12 cellular contexts compared by ENCODE assay signal in genomic region chr6:2792330-2792729, GRCh38. TPM values are rescaled to one million over a fixed set of nuclear protein-coding genes. Genes with fewer than 3 reads are reported as not detected.
DNase-seq lines count a peak whose midpoint lies in the region; ATAC-seq, FAIRE-seq and TF ChIP-seq lines count a peak whose summit lies in the region.
"Had no signal": no experiment of that assay in that cellular context is flagged by ENCODE, and none has a peak within 500 bp of the region (broad histone marks: within the 10 kb centered on the region; RNA-seq: fewer than 3 reads in every experiment).

No MANE protein-coding gene starts in this region.

- H3K4me3 ChIP-seq in astrocyte of the cerebellum (ENCODE audit: low read depth, low read length): no peak overlapping the region
- H3K4me3 ChIP-seq in thoracic aorta: no peak overlapping the region

- FAIRE-seq in HTR-8/SVneo (lab: Jason Lieb, UNC): no peak

- H3K27me3 Mint-ChIP-seq in activated naive CD8-positive, alpha-beta T cell treated with anti-CD3 and anti-CD28 coated beads, Interleukin-2, amount 10 ng/mL, durations not matched to agents 7 days and 5 days: no peaks in the 10 kb centered on the region
- H3K27me3 Mint-ChIP-seq in activated naive CD8-positive, alpha-beta T cell treated with anti-CD3 and anti-CD28 coated beads for 36 hours: no peaks in the 10 kb centered on the region

- POLR2A ChIA-PET in activated naive CD8-positive, alpha-beta T cell treated with anti-CD3 and anti-CD28 coated beads, Interleukin-2, amount 10 ng/mL, durations not matched to agents 7 days and 5 days (lab: Charles Lee): interaction anchor here (1.3 to 4.6 kb wide), 3 partner anchors 48 to 198 kb away, joined by 3 to 29 read pairs (median 6); partner anchors contain the start of gene SERPINB1

- peaks cover 30% of the 10 kb centered on the region for H3K4me1 Mint-ChIP-seq in activated naive CD8-positive, alpha-beta T cell treated with anti-CD3 and anti-CD28 coated beads, Interleukin-2, amount 10 ng/mL, durations not matched to agents 7 days and 5 days
- peaks cover 41% of the 10 kb centered on the region for H3K4me1 Mint-ChIP-seq in activated naive CD8-positive, alpha-beta T cell treated with anti-CD3 and anti-CD28 coated beads for 36 hours

- peaks cover 16 to 50% of the 10 kb centered on the region in 2 donors for H3K4me1 ChIP-seq in thoracic aorta (ENCODE audit: control insufficient read depth in 1 of 2, low read depth in 2 of 2)

- H3K27ac Mint-ChIP-seq in activated naive CD8-positive, alpha-beta T cell treated with anti-CD3 and anti-CD28 coated beads, Interleukin-2, amount 10 ng/mL, durations not matched to agents 7 days and 5 days: peak overlapping the region; percentile 68
- H3K27ac Mint-ChIP-seq in activated naive CD8-positive, alpha-beta T cell treated with anti-CD3 and anti-CD28 coated beads for 36 hours: no peak overlapping the region

- H3K27ac ChIP-seq in thoracic aorta: peak overlapping the region; percentile 93 to 98

- no peak for ATAC-seq in activated naive CD8-positive, alpha-beta T cell treated with anti-CD3 and anti-CD28 coated beads, Interleukin-2, amount 10 ng/mL, durations not matched to agents 7 days and 5 days (ENCODE audit: low read depth)
- ATAC-seq in thoracic aorta (ENCODE audit: insufficient number of reproducible peaks, low FRiP score, low read depth): no peak

- in situ Hi-C loops in astrocyte of the cerebellum (cut with HindIII; ENCODE audit: low sequenced_read_pairs): loop anchor here (5.0 to 10.0 kb wide), 2 partner anchors 52 to 100 kb away; partner anchors contain the start of gene SERPINB1
- in situ Hi-C loops in ACHN (cut with HindIII; ENCODE audit: low pct_ligation_motif_present, low pct_unique_long_range_greater_than_20kb, low sequenced_read_pairs): no loop called here

- no peaks in the 10 kb centered on the region for H3K9me3 Mint-ChIP-seq in activated naive CD8-positive, alpha-beta T cell treated with anti-CD3 and anti-CD28 coated beads, Interleukin-2, amount 10 ng/mL, durations not matched to agents 7 days and 5 days
- peaks cover 3% of the 10 kb centered on the region for H3K9me3 Mint-ChIP-seq in activated naive CD8-positive, alpha-beta T cell treated with anti-CD3 and anti-CD28 coated beads for 36 hours

- no peak overlapping the region for H3K4me3 Mint-ChIP-seq in activated naive CD8-positive, alpha-beta T cell treated with anti-CD3 and anti-CD28 coated beads, Interleukin-2, amount 10 ng/mL, durations not matched to agents 7 days and 5 days
- no peak overlapping the region for H3K4me3 Mint-ChIP-seq in activated naive CD8-positive, alpha-beta T cell treated with anti-CD3 and anti-CD28 coated beads for 36 hours

- no peak for DNase-seq in activated naive CD8-positive, alpha-beta T cell treated with anti-CD3 and anti-CD28 coated beads, Interleukin-2, amount 10 ng/mL, durations not matched to agents 7 days and 5 days
- no peak for DNase-seq in activated naive CD8-positive, alpha-beta T cell treated with anti-CD3 and anti-CD28 coated beads for 36 hours
- DNase-seq in astrocyte of the cerebellum (ENCODE audit: low read depth): peak; percentile 12
- peak; percentile 89 for DNase-seq in iris pigment epithelial cell (ENCODE audit: low read depth)
- DNase-seq in thoracic aorta (ENCODE audit: low spot score): no peak
- no peak for DNase-seq in HTR-8/SVneo (ENCODE audit: insufficient read length, low spot score)
- no peak for DNase-seq in DMS114 treated with DMSO at 0.1 percent for 48 hours (lab: John Stamatoyannopoulos, UW; ENCODE audit: unreplicated experiment)
- no peak for DNase-seq in ACHN
- DNase-seq: activated T-cell treated with anti-CD3 and anti-CD28 coated beads, Interleukin-2, amount 50 U/mL, for 48 hours; effector CD4-positive, alpha-beta T cell; GDM1; KBM-7 had no signal

- no peaks in the 10 kb centered on the region for H3K27me3 ChIP-seq in thoracic aorta (replicated peaks; ENCODE audit: insufficient read depth)

- no peak for TF ChIP-seq CTCF in astrocyte of the cerebellum (IDR thresholded peaks at IDR 0.05; ENCODE audit: low read depth, low read length, missing control alignments)
- TF ChIP-seq CTCF in thoracic aorta (IDR thresholded peaks at IDR 0.05): no peak

- peaks cover 7% of the 10 kb centered on the region for H3K36me3 Mint-ChIP-seq in activated naive CD8-positive, alpha-beta T cell treated with anti-CD3 and anti-CD28 coated beads, Interleukin-2, amount 10 ng/mL, durations not matched to agents 7 days and 5 days
- H3K36me3 Mint-ChIP-seq in activated naive CD8-positive, alpha-beta T cell treated with anti-CD3 and anti-CD28 coated beads for 36 hours: peaks cover 11% of the 10 kb centered on the region

- H3K9me3 ChIP-seq in thoracic aorta: no peaks in the 10 kb centered on the region

- H3K36me3 ChIP-seq in thoracic aorta: no peaks in the 10 kb centered on the region

RNA-seq across cellular contexts. Expression of gene WRNIP1, which starts 27.1 kb away (rescaled TPM):
- total RNA-seq in activated naive CD8-positive, alpha-beta T cell treated with anti-CD3 and anti-CD28 coated beads, Interleukin-2, amount 10 ng/mL, durations not matched to agents 7 days and 5 days: 10 to 100 TPM; 45.4 to 46.7 TPM
- 10 to 100 TPM; 47.6 to 47.8 TPM for total RNA-seq in activated naive CD8-positive, alpha-beta T cell treated with anti-CD3 and anti-CD28 coated beads for 36 hours
- total RNA-seq in thoracic aorta: 10 to 100 TPM; 87.8 to 93.3 TPM

RNA-seq across cellular contexts. Expression of gene MYLK4, which starts 41.6 kb away (rescaled TPM):
- total RNA-seq in activated naive CD8-positive, alpha-beta T cell treated with anti-CD3 and anti-CD28 coated beads, Interleukin-2, amount 10 ng/mL, durations not matched to agents 7 days and 5 days: under 1 TPM; 0.33 to 0.62 TPM
- under 1 TPM; 0.10 to 0.21 TPM for total RNA-seq in activated naive CD8-positive, alpha-beta T cell treated with anti-CD3 and anti-CD28 coated beads for 36 hours
- 1 to 10 TPM in 1 of 2 donors, under 1 TPM in 1; 0.68 to 2.0 TPM for total RNA-seq in thoracic aorta

RNA-seq across cellular contexts. Expression of gene SERPINB1, which starts 49.3 kb away (rescaled TPM):
- total RNA-seq in activated naive CD8-positive, alpha-beta T cell treated with anti-CD3 and anti-CD28 coated beads, Interleukin-2, amount 10 ng/mL, durations not matched to agents 7 days and 5 days: 10 to 100 TPM; 58.6 to 59.8 TPM
- 10 to 100 TPM; 38.1 to 44.7 TPM for total RNA-seq in activated naive CD8-positive, alpha-beta T cell treated with anti-CD3 and anti-CD28 coated beads for 36 hours
- 10 to 100 TPM; 41.0 to 62.3 TPM for total RNA-seq in thoracic aorta

Comparison
In these comparisons a context has a peak if more than half of its experiments do, and no peak if none do; other contexts are left out.
1. DNase-seq: peak in astrocyte of the cerebellum (single experiment) and iris pigment epithelial cell (single experiment); none in activated naive CD8-positive, alpha-beta T cell treated with anti-CD3 and anti-CD28 coated beads, Interleukin-2, amount 10 ng/mL, durations not matched to agents 7 days and 5 days (single experiment), activated naive CD8-positive, alpha-beta T cell treated with anti-CD3 and anti-CD28 coated beads for 36 hours (single experiment), thoracic aorta (single experiment), HTR-8/SVneo (single experiment), DMS114 treated with DMSO at 0.1 percent for 48 hours (single experiment) and ACHN (single experiment).